ENCODE assay signal across 10 cellular contexts in the genomic region with DNA sequence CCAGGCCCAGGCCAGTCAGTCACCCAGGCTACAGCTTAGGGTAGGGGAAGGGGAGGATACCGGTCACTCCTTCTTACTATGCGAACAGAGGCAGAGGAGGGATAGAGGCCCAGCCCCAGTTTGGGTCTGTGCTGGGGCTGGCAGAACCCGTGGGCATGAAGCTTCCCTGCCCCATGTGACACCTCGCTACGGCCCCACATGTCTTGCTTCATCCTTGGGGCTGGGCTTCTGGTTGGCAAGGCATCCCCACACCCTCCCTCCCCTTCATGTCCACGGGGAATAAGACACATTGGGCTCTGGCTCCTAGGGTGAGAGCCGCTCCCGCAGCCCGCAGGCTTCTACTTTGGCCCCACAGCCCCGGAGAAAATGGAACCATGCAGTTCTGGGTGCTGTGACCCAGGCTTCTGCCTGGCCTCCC. TPM values are rescaled to one million over a fixed set of nuclear protein-coding genes. Genes with fewer than 3 reads are reported as not detected.
A peak's percentile ranks its signal among the peaks of the same experiment; 100 is the strongest.
DNase-seq lines count a peak whose midpoint lies in the region; ATAC-seq and TF ChIP-seq lines count a peak whose summit lies in the region.
"Had no signal": no experiment of that assay in that cellular context is flagged by ENCODE, and none has a peak within 500 bp of the region (broad histone marks: within the 10 kb centered on the region; RNA-seq: fewer than 3 reads in every experiment).

No MANE protein-coding gene starts in this region.

- DNase-seq in CD14-positive monocyte (ENCODE audit: low spot score) (no peak), left lung (peak in 1 of 2 donors; percentile 59), NOMO-1 treated with DMSO at 0.1 percent for 48 hours (lab: John Stamatoyannopoulos, UW; ENCODE audit: unreplicated experiment) (no peak)
- DNase-seq in activated CD8-positive, alpha-beta T cell treated with anti-CD3 and anti-CD28 coated beads, Interleukin-2, amount 10 ng/mL, durations not matched to agents 7 days and 5 days, result no peak
- DNase-seq: activated CD4-positive, alpha-beta T cell treated with anti-CD3 and anti-CD28 coated beads, Interleukin-2, amount 50 U/mL, for 48 hours; stimulated activated CD8-positive, alpha-beta memory T cell treated with anti-CD3 and anti-CD28 coated beads, Interleukin-4, amount 100 ng/mL, for 48 hours had no signal

- peaks cover 0 to 45% of the 10 kb centered on the region in 2 donors for H3K36me3 ChIP-seq in left lung
- H3K36me3 ChIP-seq in skeletal muscle satellite cell (ENCODE audit: insufficient read depth, low read length), result peaks cover 12% of the 10 kb centered on the region

- H3K9ac ChIP-seq in skeletal muscle satellite cell (ENCODE audit: low read depth, low read length), result peak overlapping the region; percentile 84

- no peaks in the 10 kb centered on the region for H3K27me3 ChIP-seq in left lung
- H3K27me3 ChIP-seq in skeletal muscle satellite cell (ENCODE audit: control insufficient read depth, insufficient read depth, low read length), result no peaks in the 10 kb centered on the region

- POLR2A ChIA-PET in activated CD8-positive, alpha-beta T cell treated with anti-CD3 and anti-CD28 coated beads, Interleukin-2, amount 10 ng/mL, durations not matched to agents 7 days and 5 days (lab: Charles Lee), result no interaction called here

- peak; percentile 32 for ATAC-seq in left lung
- no peak for ATAC-seq in activated CD8-positive, alpha-beta T cell treated with anti-CD3 and anti-CD28 coated beads, Interleukin-2, amount 10 ng/mL, durations not matched to agents 7 days and 5 days
- ATAC-seq in GM21825 (IDR thresholded peaks at IDR 0.05; ENCODE audit: unreplicated experiment), result no peak
- ATAC-seq in GM21576 (IDR thresholded peaks at IDR 0.05; ENCODE audit: unreplicated experiment), result no peak

- CTCF ChIA-PET in activated CD8-positive, alpha-beta T cell treated with anti-CD3 and anti-CD28 coated beads, Interleukin-2, amount 10 ng/mL, durations not matched to agents 7 days and 5 days (lab: Charles Lee), result interaction anchor here (1.3 kb wide), 1 partner anchor 24 kb away, joined by 5 read pairs; no protein-coding TSS in a partner anchor

- no peak overlapping the region for H3K4me3 ChIP-seq in left lung
- no peak overlapping the region for H3K4me3 ChIP-seq in skeletal muscle satellite cell (ENCODE audit: low read length)

- TF ChIP-seq CTCF in CD14-positive monocyte (IDR thresholded peaks at IDR 0.05) (no peak), brain (conservative IDR thresholded peaks at IDR 0.05) (no peak), left lung (IDR thresholded peaks at IDR 0.05) (no peak)

- H3K9me3 ChIP-seq in left lung (no peaks in the 10 kb centered on the region), skeletal muscle satellite cell (replicated peaks; ENCODE audit: low read length) (no peaks in the 10 kb centered on the region)

- peak overlapping the region; percentile 81 to 94 for H3K27ac ChIP-seq in left lung

- H3K9me3 Mint-ChIP-seq in CD14-positive monocyte, result no peaks in the 10 kb centered on the region
- no peaks in the 10 kb centered on the region for H3K9me3 Mint-ChIP-seq in brain
- H3K9me3 Mint-ChIP-seq in activated CD8-positive, alpha-beta T cell treated with anti-CD3 and anti-CD28 coated beads, Interleukin-2, amount 10 ng/mL, durations not matched to agents 7 days and 5 days (ENCODE audit: insufficient read depth), result no peaks in the 10 kb centered on the region

- peak overlapping the region; percentile 71 to 95 (median 82) for H3K27ac Mint-ChIP-seq in CD14-positive monocyte
- peak overlapping the region; percentile 33 to 97 (median 92) for H3K27ac Mint-ChIP-seq in brain
- no peak overlapping the region for H3K27ac Mint-ChIP-seq in activated CD8-positive, alpha-beta T cell treated with anti-CD3 and anti-CD28 coated beads, Interleukin-2, amount 10 ng/mL, durations not matched to agents 7 days and 5 days

- H3K4me1 ChIP-seq in left lung (peaks cover 43 to 60% of the 10 kb centered on the region in 2 donors), skeletal muscle satellite cell (ENCODE audit: control insufficient read depth, insufficient read depth, low read length) (peaks cover 36% of the 10 kb centered on the region)

- H3K36me3 Mint-ChIP-seq in CD14-positive monocyte (peaks cover 46 to 62% of the 10 kb centered on the region in 2 donors), brain (peaks cover 20% of the 10 kb centered on the region)
- H3K36me3 Mint-ChIP-seq in activated CD8-positive, alpha-beta T cell treated with anti-CD3 and anti-CD28 coated beads, Interleukin-2, amount 10 ng/mL, durations not matched to agents 7 days and 5 days (ENCODE audit: low read depth), result no peaks in the 10 kb centered on the region

- intact Hi-C loops in CD14-positive monocyte (cut with micrococcal nuclease) (no loop called here), left lung (cut with DNase I) (no loop called here)

- H3K27me3 Mint-ChIP-seq in CD14-positive monocyte (ENCODE audit: low read depth in 3 of 3), result peaks cover 0 to 7% (median 1%) of the 10 kb centered on the region in 3 donors
- H3K27me3 Mint-ChIP-seq in brain, result no peaks in the 10 kb centered on the region
- no peaks in the 10 kb centered on the region for H3K27me3 Mint-ChIP-seq in activated CD8-positive, alpha-beta T cell treated with anti-CD3 and anti-CD28 coated beads, Interleukin-2, amount 10 ng/mL, durations not matched to agents 7 days and 5 days (ENCODE audit: low read depth)

- H3K4me3 Mint-ChIP-seq in CD14-positive monocyte (no peak overlapping the region), brain (no peak overlapping the region)
- H3K4me3 Mint-ChIP-seq in activated CD8-positive, alpha-beta T cell treated with anti-CD3 and anti-CD28 coated beads, Interleukin-2, amount 10 ng/mL, durations not matched to agents 7 days and 5 days, result no peak overlapping the region

- H3K4me2 ChIP-seq in skeletal muscle satellite cell (ENCODE audit: low read length), result peak overlapping the region; percentile 37

- H3K4me1 Mint-ChIP-seq in CD14-positive monocyte (peaks cover 30% of the 10 kb centered on the region), brain (peaks cover 58% of the 10 kb centered on the region)
- no peaks in the 10 kb centered on the region for H3K4me1 Mint-ChIP-seq in activated CD8-positive, alpha-beta T cell treated with anti-CD3 and anti-CD28 coated beads, Interleukin-2, amount 10 ng/mL, durations not matched to agents 7 days and 5 days (ENCODE audit: low read depth)

RNA-seq across cellular contexts. Expression of a gene that starts 32.4 kb away (rescaled TPM):
- polyA plus RNA-seq in CD14-positive monocyte, result 10 to 100 TPM; 45.4 to 48.9 TPM
- 46.7 TPM for polyA plus RNA-seq in brain (ENCODE audit: insufficient read depth, low read depth, low replicate concordance)
- total RNA-seq in left lung, result 10 to 100 TPM; 36.1 to 39.7 TPM
- 18.1 and 34.2 TPM in 2 replicates for total RNA-seq in skeletal muscle satellite cell (2012; rRNA removed)
- 10 to 100 TPM; 10.5 to 11.2 TPM for total RNA-seq in activated CD8-positive, alpha-beta T cell treated with anti-CD3 and anti-CD28 coated beads, Interleukin-2, amount 10 ng/mL, durations not matched to agents 7 days and 5 days

RNA-seq across cellular contexts. Expression of a gene that starts 48.5 kb away (rescaled TPM):
- not detected for polyA plus RNA-seq in CD14-positive monocyte
- 0.10 TPM for polyA plus RNA-seq in brain (ENCODE audit: insufficient read depth, low read depth, low replicate concordance)
- under 1 TPM; 0.15 to 0.37 TPM for total RNA-seq in left lung
- total RNA-seq in skeletal muscle satellite cell (2012; rRNA removed), result under 0.01 TPM in 1 of 2 replicates, not detected in the other
- total RNA-seq in activated CD8-positive, alpha-beta T cell treated with anti-CD3 and anti-CD28 coated beads, Interleukin-2, amount 10 ng/mL, durations not matched to agents 7 days and 5 days, result not detected
